In genomic region chr7:127392182-127392565, GRCh38 we compare ENCODE assay signal across 8 cellular contexts. TPM values are rescaled to one million over a fixed set of nuclear protein-coding genes. Genes with fewer than 3 reads are reported as not detected.
DNase-seq lines count a peak whose midpoint lies in the region; ATAC-seq, FAIRE-seq and TF ChIP-seq lines count a peak whose summit lies in the region.

No MANE protein-coding gene starts in this region.

- BruUV-seq in HepG2 (replicated peaks; lab: Mats Ljungman, UMichigan) = no TSS peak

- H4K20me1 ChIP-seq in KMS-11 (ENCODE audit: insufficient read depth) (peaks cover under 1% of the 10 kb centered on the region; the same call in 1 of the 2 replicates), HepG2 (ENCODE audit: insufficient read depth, low read length) (0 out of 2 replicates have a peak, but pooled peaks cover 2% of the 10 kb centered on the region)

- ATAC-seq in GM21367 (IDR thresholded peaks at IDR 0.05; ENCODE audit: unreplicated experiment) (peak; percentile 38), HepG2 (peak; percentile 77), GM19023 (IDR thresholded peaks at IDR 0.05; ENCODE audit: unreplicated experiment) (no peak)

- H3K36me3 ChIP-seq in KMS-11 (ENCODE audit: insufficient read depth) (peaks cover 5% of the 10 kb centered on the region; the same call in 1 of the 2 replicates), HepG2 (replicated peaks in 1 of 2; ENCODE audit: control insufficient read depth in 1 of 2, insufficient read depth in 2 of 2, low read length in 2 of 2) (peaks cover 2 to 9% of the 10 kb centered on the region in 2 experiments)

- TF ChIP-seq EP300 in HepG2 (IDR thresholded peaks at IDR 0.05; ENCODE audit: low read depth in 2 of 2, low read length in 2 of 2) (no peak), HepG2 (CRISPR knock-in tag; IDR thresholded peaks at IDR 0.05; ENCODE audit: borderline replicate concordance) (no peak)

- H3K79me2 ChIP-seq in KMS-11 (ENCODE audit: insufficient read depth, low read depth) (peaks cover 42% of the 10 kb centered on the region), HepG2 (ENCODE audit: insufficient read depth, low read length) (peaks cover 44% of the 10 kb centered on the region)

- no peak for FAIRE-seq in HepG2 (lab: Jason Lieb, UNC)

- CTCF ChIA-PET in HepG2 (lab: Yijun Ruan, JAX; ENCODE audit: low intra/inter-chr PET ratio, low total read pairs) = no interaction called here

- H3K9me3 ChIP-seq in HepG2 (ENCODE audit: low read length) = no peaks in the 10 kb centered on the region

- H3K4me2 ChIP-seq in KMS-11 (peak overlapping the region; percentile 38; the same call in 1 of the 2 replicates), HepG2 (ENCODE audit: low read depth, low read length) (peak overlapping the region; percentile 98)

- WGBS in HepG2 (ENCODE audit: low lambda C conversion rate) = 0% methylated on average over 1 of the region's 48 CpGs

- POLR2A ChIA-PET in HepG2 (lab: Yijun Ruan, JAX) = interaction anchor here (1.1 to 1.5 kb wide), 2 partner anchors 10 to 190 kb away, joined by 3 to 7 read pairs; no protein-coding TSS in a partner anchor

- no peak for TF ChIP-seq RAD21 in HepG2 (CRISPR knock-in tag; IDR thresholded peaks at IDR 0.05)

- H3K9ac ChIP-seq in KMS-11 (peak overlapping the region; percentile 96), HepG2 (ENCODE audit: insufficient read depth, low read depth, low read length) (peak overlapping the region; percentile 90)

- in situ Hi-C loops in HepG2 (cut with HindIII; ENCODE audit: extremely low pct_ligation_motif_present, low pct_unique_long_range_greater_than_20kb) = no loop called here

- TF ChIP-seq CTCF in KMS-11 (conservative IDR thresholded peaks at IDR 0.05; ENCODE audit: low read depth, low read length) (no peak), choroid plexus epithelial cell (conservative IDR thresholded peaks at IDR 0.05; ENCODE audit: low read depth, low read length) (no peak), HepG2 (CRISPR knock-in tag; IDR thresholded peaks at IDR 0.05) (0 out of 2 replicates have a peak, but pooled peaks have one; percentile 2)

- intact Hi-C loops in HepG2 (cut with micrococcal nuclease; ENCODE audit: unreplicated experiment) = loop anchor here (10.0 kb wide), 2 partner anchors 193 to 263 kb away; partner anchors contain the start of genes ARF5, GCC1 and SND1

- H3K27me3 ChIP-seq in KMS-11 (ENCODE audit: insufficient read depth, low read depth) (no peaks in the 10 kb centered on the region), HepG2 (ENCODE audit: control insufficient read depth in 1 of 2, insufficient read depth in 2 of 2, low read length in 2 of 2) (no peaks in the 10 kb centered on the region; a peak in 1 of 5 replicates)

- H3K4me3 ChIP-seq in KMS-11 (IDR thresholded peaks at IDR 0.05; ENCODE audit: insufficient read depth, low read depth, low read length) (peak overlapping the region; percentile 64), choroid plexus epithelial cell (ENCODE audit: low read depth, low read length) (peak overlapping the region; percentile 67), HepG2 (replicated peaks in 1 of 3; ENCODE audit: insufficient read depth in 1 of 3, low read depth in 2 of 3, low read length in 3 of 3) (peak overlapping the region; percentile 91 to 100 (median 97))

- H2AFZ ChIP-seq in KMS-11 (ENCODE audit: low read depth) (peak overlapping the region; percentile 97), HepG2 (ENCODE audit: low read length) (no peak overlapping the region)

- H3K27ac ChIP-seq in KMS-11 (peak overlapping the region; percentile 88), HepG2 (ENCODE audit: extremely low read length, insufficient read depth, low read length) (peak overlapping the region; percentile 79)

- no peak for TF ChIP-seq POLR2A in HepG2 (IDR thresholded peaks at IDR 0.05; ENCODE audit: insufficient read depth in 1 of 2, low read depth in 2 of 2, low read length in 2 of 2)

- H3K4me1 ChIP-seq in KMS-11 (ENCODE audit: low read depth, poor library complexity, severe bottlenecking) = peaks cover 44% of the 10 kb centered on the region
- H3K4me1 ChIP-seq in HepG2 (ENCODE audit: insufficient read depth, low read length) = peaks cover 37% of the 10 kb centered on the region

- DNase-seq in DMS79 (lab: John Stamatoyannopoulos, UW) = peak; percentile 34
- DNase-seq in activated CD4-positive, CD25-positive, alpha-beta regulatory T cell treated with anti-CD3 and anti-CD28 coated beads, Interleukin-2, amount 50 U/mL, for 16 hours (ENCODE audit: low read depth, low spot score) = peak; percentile 39
- peak; percentile 65 for DNase-seq in choroid plexus epithelial cell (ENCODE audit: low read depth)
- no peak for DNase-seq in HepG2 (ENCODE audit: low spot score)
- DNase-seq in stimulated activated CD4-positive, alpha-beta T cell treated with anti-CD3 and anti-CD28 coated beads, Interleukin-4, amount 100 ng/mL, for 1 hour = peak; percentile 76

TF ChIP-seq in HepG2, 621 proteins besides CTCF, POLR2A, EP300 and RAD21 (continues in another document):
- TF ChIP-seq ZNF558 (CRISPR knock-in tag; IDR thresholded peaks at IDR 0.05; ENCODE audit: borderline replicate concordance) (0 out of 2 replicates have a peak, but pooled peaks have one; percentile 29), ARID5B (CRISPR knock-in tag; IDR thresholded peaks at IDR 0.05) (0 out of 2 replicates have a peak, but pooled peaks have one; percentile 9), ZNF780A (CRISPR knock-in tag; IDR thresholded peaks at IDR 0.05) (peak; percentile 73; the same call in 1 of the 2 replicates), SALL2 (CRISPR knock-in tag; IDR thresholded peaks at IDR 0.05) (peak; percentile 54; the same call in 1 of the 2 replicates)

RNA-seq across cellular contexts. Expression of gene ZNF800, which starts 0.3 kb away (rescaled TPM):
- 12.7 and 13.7 TPM in 2 replicates for total RNA-seq in HepG2 (2016; rRNA removed; fragmentation: Illumina TruSeq; extraction: Trizol)
- total RNA-seq in HepG2 (2016; cell fraction: cytosol; rRNA removed; fragmentation: Illumina TruSeq; extraction: Trizol; ENCODE audit: low read depth) = 3.6 and 6.0 TPM in 2 replicates
- total RNA-seq in HepG2 (2016; cell fraction: insoluble cytoplasmic fraction; rRNA removed; fragmentation: Illumina TruSeq; extraction: Trizol) = 12.3 and 16.2 TPM in 2 replicates
- total RNA-seq in HepG2 (2016; cell fraction: membrane; rRNA removed; fragmentation: Illumina TruSeq; extraction: Trizol) = 8.6 and 10.9 TPM in 2 replicates
- 19.8 and 22.2 TPM in 2 replicates for total RNA-seq in HepG2 (2016; cell fraction: nucleus; rRNA removed; fragmentation: Illumina TruSeq; extraction: Trizol)
- polyA plus RNA-seq in HepG2 (2011; rRNA removed) = 5.3 and 7.1 TPM in 2 replicates
- 2.1 and 4.5 TPM in 2 replicates for polyA plus RNA-seq in HepG2 (2011; cell fraction: cytosol; rRNA removed)
- polyA plus RNA-seq in HepG2 (2011; cell fraction: nucleus; rRNA removed) = 11.8 and 13.5 TPM in 2 replicates
- polyA plus RNA-seq in HepG2 (2012) = 5.5 and 7.3 TPM in 2 replicates
- polyA plus RNA-seq in HepG2 (2016; cell fraction: cytosol; fragmentation: Illumina TruSeq; extraction: Trizol; ENCODE audit: low read depth) = 0.34 and 0.62 TPM in 2 replicates
- polyA plus RNA-seq in HepG2 (2016; cell fraction: insoluble cytoplasmic fraction; fragmentation: Illumina TruSeq; extraction: Trizol; ENCODE audit: low read depth) = 8.3 and 8.5 TPM in 2 replicates
- 1.1 and 1.2 TPM in 2 replicates for polyA plus RNA-seq in HepG2 (2016; cell fraction: membrane; fragmentation: Illumina TruSeq; extraction: Trizol; ENCODE audit: low read depth)
- 21.9 and 22.5 TPM in 2 replicates for polyA plus RNA-seq in HepG2 (2016; cell fraction: nucleus; fragmentation: Illumina TruSeq; extraction: Trizol; ENCODE audit: insufficient read depth, low read depth)
- polyA minus RNA-seq in HepG2 (2011; rRNA and poly(A)+ RNA removed; ENCODE audit: low replicate concordance) = 5.9 and 15.6 TPM in 2 replicates
- 10.8 and 14.6 TPM in 2 replicates for polyA minus RNA-seq in HepG2 (2011; cell fraction: cytosol; rRNA and poly(A)+ RNA removed)
- polyA minus RNA-seq in HepG2 (2011; cell fraction: nucleus; rRNA and poly(A)+ RNA removed) = 62.7 and 74.1 TPM in 2 replicates
